ENCODE assay signal across 21 cellular contexts in the genomic region with DNA sequence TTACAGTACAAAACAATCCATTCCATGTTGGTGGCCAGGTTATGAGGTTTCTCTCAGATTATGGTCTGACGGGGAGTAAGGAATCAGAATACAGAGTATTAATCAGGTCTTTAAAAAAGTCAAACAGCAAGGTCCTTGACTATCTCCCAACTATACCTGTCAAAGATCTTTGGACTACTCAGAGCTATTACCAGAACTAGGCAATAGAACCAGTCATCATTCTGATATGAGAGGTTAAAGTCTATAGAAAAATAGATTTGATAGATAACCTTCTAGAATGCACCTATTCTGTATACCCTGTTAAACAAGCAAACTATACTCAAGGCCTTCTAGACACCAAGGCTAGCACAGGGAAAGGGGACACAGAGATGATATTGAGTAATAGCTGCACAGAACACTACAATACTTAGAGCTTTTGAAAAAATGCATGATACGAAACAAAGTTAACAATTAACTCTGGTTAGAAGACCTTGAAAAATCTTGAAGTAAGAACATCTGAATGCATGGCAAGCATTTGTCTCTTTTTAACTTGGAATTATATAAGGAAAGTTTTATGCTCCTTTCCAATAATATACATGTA.
"Had no signal": no experiment of that assay in that cellular context is flagged by ENCODE, and none has a peak within 500 bp of the region (broad histone marks: within the 10 kb centered on the region; RNA-seq: fewer than 3 reads in every experiment).

No MANE protein-coding gene starts in this region.

- H3K9ac ChIP-seq: neural progenitor cell had no signal

- ATAC-seq: left ventricle myocardium superior; natural killer cell treated with Interleukin-12 subunit alpha and Interleukin-12 subunit beta and Interleukin-15 and Interleukin-18, amount 100 ng/mL, for 72 hours; sciatic nerve had no signal

- H3K4me1 ChIP-seq: prostate gland had no signal

- H3K4me3 ChIP-seq: colonic mucosa, hepatocyte, neural progenitor cell, ovary, prostate gland, stomach had no signal

- H3K9me3 ChIP-seq: colonic mucosa, ovary, prostate gland, stomach had no signal

- H3K36me3 ChIP-seq: colonic mucosa, neural progenitor cell, ovary, prostate gland, stomach had no signal

- H3K27me3 ChIP-seq: colonic mucosa, hepatocyte, neural progenitor cell, ovary, stomach had no signal

- FAIRE-seq: endothelial cell of umbilical vein, urothelium cell line had no signal

- DNase-seq: caudate nucleus; colonic mucosa; effector CD4-positive, alpha-beta T cell; endodermal cell; foreskin melanocyte; head of caudate nucleus; left ventricle myocardium superior; mammary epithelial cell; nucleus accumbens; ovary; retina; stimulated activated naive CD4-positive, alpha-beta T cell; stomach; trophoblast cell had no signal

- H3K27ac ChIP-seq: colonic mucosa, hepatocyte, neural progenitor cell, ovary, prostate gland, stomach had no signal
